In genomic region chr12:119835068-119835467, GRCh38 we compare ENCODE assay signal across 13 cellular contexts. TPM values are rescaled to one million over a fixed set of nuclear protein-coding genes. Genes with fewer than 3 reads are reported as not detected.
DNase-seq lines count a peak whose midpoint lies in the region; ATAC-seq, FAIRE-seq and TF ChIP-seq lines count a peak whose summit lies in the region.
"Had no signal": no experiment of that assay in that cellular context is flagged by ENCODE, and none has a peak within 500 bp of the region (broad histone marks: within the 10 kb centered on the region; RNA-seq: fewer than 3 reads in every experiment).

No MANE protein-coding gene starts in this region.

- no peak overlapping the region for H3K4me3 ChIP-seq in H1 (ENCODE audit: extremely low read depth in 1 of 4, insufficient read depth in 2 of 4, low read depth in 3 of 4, low read length in 4 of 4)
- H3K4me3 ChIP-seq in mesendoderm (ENCODE audit: low read length): no peak overlapping the region

- POLR2A ChIA-PET in H1 (lab: Charles Lee; ENCODE audit: partially characterized antibody): no interaction called here

- H4K8ac ChIP-seq in H1 (ENCODE audit: extremely low read depth, insufficient read depth, low read length): no peak overlapping the region
- no peak overlapping the region for H4K8ac ChIP-seq in mesendoderm (ENCODE audit: low read depth, low read length)

- H3K4me1 ChIP-seq in H1 (replicated peaks in 1 of 4; ENCODE audit: control insufficient read depth in 3 of 4, insufficient read depth in 4 of 4, low read length in 3 of 4) (no peaks in the 10 kb centered on the region), mesendoderm (ENCODE audit: control insufficient read depth, low read depth, low read length) (no peaks in the 10 kb centered on the region)

- H3K27me3 ChIP-seq in H1 (replicated peaks in 1 of 4; ENCODE audit: control insufficient read depth in 3 of 4, extremely low read depth in 1 of 4, insufficient read depth in 3 of 4, low read length in 3 of 4): no peaks in the 10 kb centered on the region
- no peaks in the 10 kb centered on the region for H3K27me3 ChIP-seq in mesendoderm (ENCODE audit: insufficient read depth, low read length, poor library complexity)

- no peak overlapping the region for H3K27ac Mint-ChIP-seq in activated T-cell treated with anti-CD3 and anti-CD28 coated beads, Interleukin-2, amount 50 U/mL, for 72 hours
- H3K27ac Mint-ChIP-seq: activated naive CD8-positive, alpha-beta T cell treated with anti-CD3 and anti-CD28 coated beads, Interleukin-2, amount 50 U/mL, for 24 hours; IgD-negative memory B cell; nephron had no signal

- H3K9ac ChIP-seq in H1 (replicated peaks in 1 of 4; ENCODE audit: extremely low read depth in 1 of 4, low read depth in 3 of 4, low read length in 3 of 4) (no peak overlapping the region), mesendoderm (ENCODE audit: low read length) (no peak overlapping the region)

- no peaks in the 10 kb centered on the region for H3K9me3 ChIP-seq in H1 (ENCODE audit: insufficient read depth in 2 of 2, low read depth in 1 of 2, low read length in 1 of 2)

- H3K27ac ChIP-seq in H1 (ENCODE audit: low read depth, low read length) (no peak overlapping the region), mesendoderm (ENCODE audit: low read depth, low read length) (no peak overlapping the region)

- H2BK120ac ChIP-seq in H1 (replicated peaks; ENCODE audit: low read depth, low read length) (no peak overlapping the region), mesendoderm (ENCODE audit: low read depth, low read length) (no peak overlapping the region)

- H3K36me3 Mint-ChIP-seq in activated T-cell treated with anti-CD3 and anti-CD28 coated beads, Interleukin-2, amount 50 U/mL, for 72 hours (ENCODE audit: insufficient read depth in 2 of 2): peaks cover 2 to 7% of the 10 kb centered on the region in 2 donors

- no peaks in the 10 kb centered on the region for H3K27me3 Mint-ChIP-seq in activated T-cell treated with anti-CD3 and anti-CD28 coated beads, Interleukin-2, amount 50 U/mL, for 72 hours (ENCODE audit: low read depth)
- H3K27me3 Mint-ChIP-seq: activated naive CD8-positive, alpha-beta T cell treated with anti-CD3 and anti-CD28 coated beads, Interleukin-2, amount 50 U/mL, for 24 hours; IgD-negative memory B cell had no signal

- H2BK15ac ChIP-seq in H1 (ENCODE audit: low read length) (no peak overlapping the region), mesendoderm (replicated peaks; ENCODE audit: low read depth) (no peak overlapping the region)

- H3K4me1 Mint-ChIP-seq in activated T-cell treated with anti-CD3 and anti-CD28 coated beads, Interleukin-2, amount 50 U/mL, for 72 hours (ENCODE audit: low read depth): peaks cover under 1% of the 10 kb centered on the region
- H3K4me1 Mint-ChIP-seq: activated naive CD8-positive, alpha-beta T cell treated with anti-CD3 and anti-CD28 coated beads, Interleukin-2, amount 50 U/mL, for 24 hours; IgD-negative memory B cell had no signal

- H3K79me2 ChIP-seq in H1 (ENCODE audit: control insufficient read depth in 1 of 2, insufficient read depth in 2 of 2, low read length in 2 of 2) (no peaks in the 10 kb centered on the region), mesendoderm (ENCODE audit: control insufficient read depth, insufficient read depth, low read length) (no peaks in the 10 kb centered on the region)

- H3K79me1 ChIP-seq in H1 (ENCODE audit: low read depth, low read length) (peaks cover 2% of the 10 kb centered on the region), mesendoderm (ENCODE audit: low read length) (peaks cover 2% of the 10 kb centered on the region)

- no peak for ATAC-seq in activated T-cell treated with anti-CD3 and anti-CD28 coated beads, Interleukin-2, amount 50 U/mL, for 72 hours (replicated peaks in 1 of 2)
- ATAC-seq: activated naive CD8-positive, alpha-beta T cell treated with anti-CD3 and anti-CD28 coated beads, Interleukin-2, amount 50 U/mL, for 24 hours had no signal

- no peak overlapping the region for H3K4me2 ChIP-seq in H1 (ENCODE audit: insufficient read depth in 1 of 2, low read depth in 2 of 2, low read length in 2 of 2)
- H3K4me2 ChIP-seq in mesendoderm (ENCODE audit: low read length): no peak overlapping the region

- no peak overlapping the region for H4K91ac ChIP-seq in H1 (replicated peaks; ENCODE audit: insufficient read length, low read length)

- H3K36me3 ChIP-seq in H1 (ENCODE audit: control insufficient read depth in 2 of 4, insufficient read depth in 4 of 4, low read length in 3 of 4) (peaks cover 2 to 20% (median 9%) of the 10 kb centered on the region in 4 experiments; a peak in 7 of 8 replicates), mesendoderm (ENCODE audit: control insufficient read depth, insufficient read depth, low read length) (no peaks in the 10 kb centered on the region)

- H4K20me1 ChIP-seq in H1 (replicated peaks in 1 of 2; ENCODE audit: control insufficient read depth in 1 of 2, insufficient read depth in 2 of 2, low read length in 2 of 2): no peaks in the 10 kb centered on the region

- no peaks in the 10 kb centered on the region for H3K9me3 Mint-ChIP-seq in activated T-cell treated with anti-CD3 and anti-CD28 coated beads, Interleukin-2, amount 50 U/mL, for 72 hours
- H3K9me3 Mint-ChIP-seq: activated naive CD8-positive, alpha-beta T cell treated with anti-CD3 and anti-CD28 coated beads, Interleukin-2, amount 50 U/mL, for 24 hours; IgD-negative memory B cell; nephron had no signal

- no peak overlapping the region for H3K4me3 Mint-ChIP-seq in activated T-cell treated with anti-CD3 and anti-CD28 coated beads, Interleukin-2, amount 50 U/mL, for 72 hours
- H3K4me3 Mint-ChIP-seq: activated naive CD8-positive, alpha-beta T cell treated with anti-CD3 and anti-CD28 coated beads, Interleukin-2, amount 50 U/mL, for 24 hours; IgD-negative memory B cell; nephron had no signal

- H2BK12ac ChIP-seq in H1 (ENCODE audit: low read depth, low read length): no peak overlapping the region

- H3K14ac ChIP-seq in H1 (ENCODE audit: insufficient read length): no peak overlapping the region

- TF ChIP-seq RAD21 in H1 (IDR thresholded peaks at IDR 0.05 in 1 of 2, conservative IDR thresholded peaks at IDR 0.05 in 1 of 2; ENCODE audit: low read depth in 2 of 2, low read length in 2 of 2): peak in 1 of 2 experiments; percentile 19; a peak in 1 of 4 replicates

- no peak overlapping the region for H2BK5ac ChIP-seq in H1 (ENCODE audit: low read depth, low read length)
- H2BK5ac ChIP-seq in mesendoderm (ENCODE audit: low read length): no peak overlapping the region

- H3K56ac ChIP-seq in H1 (replicated peaks; ENCODE audit: insufficient read length, low read depth, low read length): no peak overlapping the region
- H3K56ac ChIP-seq in mesendoderm (ENCODE audit: low read length): no peak overlapping the region

- H2BK20ac ChIP-seq in H1 (ENCODE audit: low read length): no peak overlapping the region

- no peaks in the 10 kb centered on the region; the same call in 1 of the 2 replicates for H3K23me2 ChIP-seq in H1 (ENCODE audit: low read depth, low read length)

- TF ChIP-seq CTCF in H1 (IDR thresholded peaks at IDR 0.05; ENCODE audit: control extremely low read depth in 1 of 3, insufficient read depth in 1 of 3, low read depth in 1 of 3, low read length in 3 of 3): peak; percentile 28 to 44 (median 29); a peak in 3 of 4 replicates

- H3K4ac ChIP-seq in H1 (replicated peaks; ENCODE audit: insufficient read length, low read depth, low read length): no peak overlapping the region
- no peak overlapping the region for H3K4ac ChIP-seq in mesendoderm (ENCODE audit: low read depth, low read length)

- TF ChIP-seq POLR2A in H1 (IDR thresholded peaks at IDR 0.05; ENCODE audit: control extremely low read depth in 1 of 2, low read depth in 2 of 2, low read length in 2 of 2): no peak

- DNase-seq in ELR (ENCODE audit: low read depth) (peak; percentile 30), M059J (ENCODE audit: low read depth) (peak; percentile 5), H1 (ENCODE audit: low read depth in 1 of 2, low spot score in 2 of 2) (no peak), mesendoderm (peak; percentile 61), NCI-H2196 (lab: John Stamatoyannopoulos, UW; ENCODE audit: unreplicated experiment) (no peak), GM19240 (ENCODE audit: insufficient read length, low spot score) (no peak)
- DNase-seq in activated T-cell treated with anti-CD3 and anti-CD28 coated beads, Interleukin-2, amount 50 U/mL, for 72 hours: no peak
- DNase-seq: activated CD4-positive, CD25-positive, alpha-beta regulatory T cell treated with anti-CD3 and anti-CD28 coated beads, Interleukin-2, amount 50 U/mL, for 72 hours; activated naive CD8-positive, alpha-beta T cell treated with anti-CD3 and anti-CD28 coated beads, Interleukin-2, amount 50 U/mL, for 24 hours; NCI-H1694; small intestine had no signal

- H3K18ac ChIP-seq in H1 (ENCODE audit: extremely low read depth, low read length) (no peak overlapping the region), mesendoderm (ENCODE audit: low read length) (no peak overlapping the region)

- CTCF ChIA-PET in H1 (lab: Charles Lee; ENCODE audit: partially characterized antibody): interaction anchor here (0.7 to 1.2 kb wide), 2 partner anchors 42 to 51 kb away, joined by 3 read pairs; no protein-coding TSS in a partner anchor

- no peak overlapping the region for H2AK5ac ChIP-seq in H1 (ENCODE audit: low read depth, low read length)
- no peak overlapping the region for H2AK5ac ChIP-seq in mesendoderm (ENCODE audit: low read length)

- WGBS in H1 (ENCODE audit: extremely low coverage in 1 of 2, insufficient coverage in 1 of 2, insufficient read length in 1 of 2, insufficient replicate concordance in 2 of 2, low coverage in 1 of 2, low lambda C conversion rate in 2 of 2, missing lambda C conversion rate in 1 of 2), 2 experiments: 73% methylated on average over 2 of the region's 2 CpGs; no CpG with 5 or more reads in 1 of the 2 experiments
- no CpG with 5 or more reads among the region's 2 CpGs for WGBS in mesendoderm (ENCODE audit: extremely low coverage, insufficient coverage, low lambda C conversion rate)

- no peak for TF ChIP-seq EP300 in H1 (IDR thresholded peaks at IDR 0.05; ENCODE audit: borderline replicate concordance in 1 of 2, low read depth in 2 of 2, low read length in 2 of 2)

- no peak overlapping the region for H4K5ac ChIP-seq in H1 (ENCODE audit: insufficient read length, low read depth, low read length)
- no peak overlapping the region for H4K5ac ChIP-seq in mesendoderm (ENCODE audit: low read length)

- H2AFZ ChIP-seq in H1 (ENCODE audit: low read length): no peak overlapping the region

- FAIRE-seq in H1 (lab: Jason Lieb, UNC): no peak
- FAIRE-seq: small intestine had no signal

- no peak overlapping the region for H3K23ac ChIP-seq in H1 (ENCODE audit: insufficient read length)
- no peak overlapping the region for H3K23ac ChIP-seq in mesendoderm (ENCODE audit: low read length)

RNA-seq across cellular contexts. Expression of gene CIT, which starts 42.1 kb away (rescaled TPM):
- total RNA-seq in M059J (2014; rRNA removed; shearing (Covaris generic)): 13.5 and 33.4 TPM in 2 replicates
- total RNA-seq in H1 (2021; fragmentation: NEBNext Ultra II Directional; extraction: Animal tissue kit (Norgen Biotek cat#: 25700)): 50.1 and 60.9 TPM in 2 replicates
- 17.1 and 29.1 TPM in 2 replicates for polyA plus RNA-seq in H1 (2011; rRNA removed)
- polyA plus RNA-seq in H1 (2011; cell fraction: cytosol; rRNA removed): 19.6 TPM
- 80.0 TPM for polyA plus RNA-seq in H1 (2011; cell fraction: nucleus; rRNA removed)
- polyA plus RNA-seq in H1 (2012, experiment 1 of 2): 23.1 to 26.8 TPM (median 24.7 TPM) in 4 replicates
- polyA plus RNA-seq in H1 (2012, experiment 2 of 2): 1.6 TPM
- 19.6 TPM for polyA plus RNA-seq in H1 (2013, experiment 1 of 2)
- 18.8 TPM for polyA plus RNA-seq in H1 (2013, experiment 2 of 2)
- 55.4 and 60.2 TPM in 2 replicates for polyA minus RNA-seq in H1 (2011; rRNA and poly(A)+ RNA removed)
- polyA minus RNA-seq in H1 (2011; cell fraction: cytosol; rRNA and poly(A)+ RNA removed): 39.8 TPM
- polyA minus RNA-seq in H1 (2011; cell fraction: nucleus; rRNA and poly(A)+ RNA removed): 77.3 TPM
- 12.7 TPM for polyA plus RNA-seq in mesendoderm (2013, experiment 1 of 2)
- 12.0 TPM for polyA plus RNA-seq in mesendoderm (2013, experiment 2 of 2)
- total RNA-seq in activated T-cell treated with anti-CD3 and anti-CD28 coated beads, Interleukin-2, amount 50 U/mL, for 72 hours: 10 to 100 TPM; 44.6 to 52.1 TPM
- polyA plus RNA-seq: IgD-negative memory B cell had no signal

Comparison
In these comparisons a context has a peak if more than half of its experiments do, and no peak if none do; other contexts are left out.
1. DNase-seq: peak in ELR (single experiment), M059J (single experiment) and mesendoderm (single experiment); none in H1 (0 of 2), NCI-H2196 (single experiment), activated T-cell treated with anti-CD3 and anti-CD28 coated beads, Interleukin-2, amount 50 U/mL, for 72 hours (0 of 2) and GM19240 (single experiment).